22 cellular contexts compared by ENCODE assay signal in genomic region chr4:187270154-187270553, GRCh38.
"Had no signal": no experiment of that assay in that cellular context is flagged by ENCODE, and none has a peak within 500 bp of the region (broad histone marks: within the 10 kb centered on the region; RNA-seq: fewer than 3 reads in every experiment).

No MANE protein-coding gene starts in this region.

- H3K27me3 Mint-ChIP-seq: memory B cell, naive B cell had no signal

- ATAC-seq: esophagus mucosa, gastroesophageal sphincter, heart left ventricle, left cardiac atrium, left lung, left ventricle myocardium superior, lower lobe of right lung, mucosa of descending colon had no signal

- H3K9me3 Mint-ChIP-seq: mesothelial cell of epicardium had no signal

- DNase-seq: dermis blood vessel endothelial cell; dorsolateral prefrontal cortex; effector CD4-positive, alpha-beta T cell; effector memory CD4-positive, alpha-beta T cell; erythroblast; esophagus squamous epithelium; foreskin fibroblast; heart left ventricle; hypothalamus; immature natural killer cell; left cardiac atrium; left lung; left ventricle myocardium superior; lower lobe of right lung; mucosa of descending colon; naive B cell had no signal

- H3K4me1 Mint-ChIP-seq: immature natural killer cell, memory B cell, naive B cell had no signal

- H3K36me3 Mint-ChIP-seq: immature natural killer cell, memory B cell, mesothelial cell of epicardium, naive B cell had no signal

- H3K4me3 Mint-ChIP-seq: immature natural killer cell, memory B cell, mesothelial cell of epicardium, naive B cell had no signal

- H3K4me3 ChIP-seq: coronary artery, dorsolateral prefrontal cortex, esophagus squamous epithelium, gastroesophageal sphincter, heart left ventricle, hepatocyte, left lung, lower lobe of right lung, mucosa of descending colon had no signal

- H3K27ac Mint-ChIP-seq: immature natural killer cell, memory B cell, mesothelial cell of epicardium, naive B cell had no signal
